1 cellular context compared by ENCODE assay signal in genomic region chr3:174232658-174233429, GRCh38.
TF ChIP-seq lines count a peak whose summit lies in the region.

No MANE protein-coding gene starts in this region.

TF ChIP-seq in WTC11, 78 proteins besides CTCF, POLR2A, EP300 and RAD21 (continued from another document):
- no peak for TF ChIP-seq TCF7 (CRISPR knock-in tag; IDR thresholded peaks at IDR 0.05; ENCODE audit: low read depth)
- peak; percentile 54; the same call in 1 of the 2 replicates for TF ChIP-seq ZNF121 (CRISPR knock-in tag; IDR thresholded peaks at IDR 0.05)
- TF ChIP-seq GRHL2 (CRISPR knock-in tag; IDR thresholded peaks at IDR 0.05; ENCODE audit: insufficient replicate concordance, severe bottlenecking), result no peak
- TF ChIP-seq EMX1 (CRISPR knock-in tag; IDR thresholded peaks at IDR 0.05), result peak; percentile 15; the same call in 1 of the 2 replicates
- peak; percentile 74; the same call in 1 of the 2 replicates for TF ChIP-seq ZNF396 (CRISPR knock-in tag; IDR thresholded peaks at IDR 0.05; ENCODE audit: borderline replicate concordance)
- TF ChIP-seq JAZF1 (CRISPR knock-in tag; IDR thresholded peaks at IDR 0.05), result 0 out of 2 replicates have a peak, but pooled peaks have one; percentile 18
